ENCODE assay signal across 8 cellular contexts in the genomic region with DNA sequence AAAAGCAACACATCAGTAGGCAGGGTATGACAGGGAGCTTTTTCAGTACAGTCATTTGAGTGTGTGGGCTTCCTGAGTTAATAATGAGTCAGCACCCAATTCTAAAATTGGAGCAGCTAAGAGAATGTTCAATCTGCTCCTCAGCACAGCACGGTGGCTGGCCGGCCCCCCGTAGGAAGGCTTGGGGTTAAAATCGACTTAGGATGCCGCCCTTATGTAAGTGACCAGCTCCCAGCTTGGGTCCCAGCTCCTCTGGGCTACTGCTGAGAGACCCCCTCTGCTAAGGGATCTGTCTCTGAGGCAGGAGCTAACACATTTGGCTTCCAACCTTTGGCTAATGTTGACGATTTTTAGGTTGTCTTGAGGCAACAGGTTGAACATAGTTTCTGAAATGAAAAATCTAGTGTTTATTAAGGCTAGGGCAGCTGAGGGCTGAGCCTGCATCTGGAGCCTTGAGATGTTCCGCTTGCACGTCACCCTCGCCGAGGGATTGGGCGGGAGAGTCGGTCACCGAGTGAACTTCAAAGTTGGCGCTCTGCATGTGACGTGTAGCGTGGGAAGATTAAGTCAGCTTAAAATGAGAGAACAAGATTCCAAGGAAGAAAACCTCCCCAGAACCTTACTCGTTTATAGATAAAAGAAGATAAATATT.
DNase-seq lines count a peak whose midpoint lies in the region; ATAC-seq and TF ChIP-seq lines count a peak whose summit lies in the region.
"Not testable (repeated sequence)": the region's sequence is repeated elsewhere in the genome, so short reads cannot be mapped to it uniquely, and the experiment has no call there.

No MANE protein-coding gene starts in this region.

- H2BK120ac ChIP-seq in mesendoderm (ENCODE audit: low read depth, low read length): not testable (repeated sequence)

- H3F3A ChIP-seq in PC-3 (ENCODE audit: low read length, unreplicated experiment): not testable (repeated sequence)

- H3K79me1 ChIP-seq in mesendoderm (ENCODE audit: low read length): not testable (repeated sequence)

- TF ChIP-seq CTCF in GM12864 (IDR thresholded peaks at IDR 0.05; ENCODE audit: low read depth, low read length, missing control alignments); PC-3 (conservative IDR thresholded peaks at IDR 0.05; ENCODE audit: low read depth, low read length); stomach (IDR thresholded peaks at IDR 0.05): not testable (repeated sequence)

- H3K27me3 ChIP-seq in PC-3 (ENCODE audit: low read length); mesendoderm (ENCODE audit: insufficient read depth, low read length, poor library complexity); stomach: not testable (repeated sequence)

- not testable (repeated sequence) for H3K27me3 Mint-ChIP-seq in activated T-cell treated with anti-CD3 and anti-CD28 coated beads, Interleukin-2, amount 50 U/mL, for 72 hours (ENCODE audit: low read depth)

- not testable (repeated sequence) for H3K9me3 Mint-ChIP-seq in activated T-cell treated with anti-CD3 and anti-CD28 coated beads, Interleukin-2, amount 50 U/mL, for 72 hours

- BruUV-seq in PC-3 (replicated peaks; lab: Mats Ljungman, UMichigan): TSS peak; percentile 54

- intact Hi-C loops in PC-3 (cut with micrococcal nuclease); stomach (cut with DNase I; ENCODE audit: low total_unique reads): not testable (repeated sequence)

- H3K4me2 ChIP-seq in PC-3 (ENCODE audit: low read length): peak overlapping the region; percentile 82
- not testable (repeated sequence) for H3K4me2 ChIP-seq in mesendoderm (ENCODE audit: low read length)

- H2AK5ac ChIP-seq in mesendoderm (ENCODE audit: low read length): not testable (repeated sequence)

- H3K4me3 Mint-ChIP-seq in activated T-cell treated with anti-CD3 and anti-CD28 coated beads, Interleukin-2, amount 50 U/mL, for 72 hours: peak overlapping the region; percentile 73 to 93

- H2BK5ac ChIP-seq in mesendoderm (ENCODE audit: low read length): not testable (repeated sequence)

- H3K36me3 ChIP-seq in PC-3 (ENCODE audit: low read depth, low read length); mesendoderm (ENCODE audit: control insufficient read depth, insufficient read depth, low read length); stomach: not testable (repeated sequence)

- POLR2A ChIA-PET in PC-3 (lab: Charles Lee; ENCODE audit: unreplicated experiment): not testable (repeated sequence)

- H3K27ac ChIP-seq in PC-3 (ENCODE audit: low read length): peak overlapping the region; percentile 83
- H3K27ac ChIP-seq in mesendoderm (ENCODE audit: low read depth, low read length): not testable (repeated sequence)
- H3K27ac ChIP-seq in stomach: peak overlapping the region in 4 of 5 donors; percentile 65 to 82 (median 79)

- not testable (repeated sequence) for H2BK15ac ChIP-seq in mesendoderm (replicated peaks; ENCODE audit: low read depth)

- H3K9me3 ChIP-seq in PC-3 (ENCODE audit: low read length); stomach: not testable (repeated sequence)

- CTCF ChIA-PET in PC-3 (lab: Charles Lee): not testable (repeated sequence)

- H3K4me1 ChIP-seq in PC-3 (ENCODE audit: insufficient read depth, low read length): peaks cover 20% of the 10 kb centered on the region
- not testable (repeated sequence) for H3K4me1 ChIP-seq in mesendoderm (ENCODE audit: control insufficient read depth, low read depth, low read length); stomach

- H3K36me3 Mint-ChIP-seq in activated T-cell treated with anti-CD3 and anti-CD28 coated beads, Interleukin-2, amount 50 U/mL, for 72 hours (ENCODE audit: insufficient read depth in 2 of 2): not testable (repeated sequence)

- H3K9ac ChIP-seq in PC-3 (ENCODE audit: low read length): peak overlapping the region; percentile 73
- not testable (repeated sequence) for H3K9ac ChIP-seq in mesendoderm (ENCODE audit: low read length)

- H3K4me3 ChIP-seq in GM12864 (ENCODE audit: low read depth, low read length) (peak overlapping the region; percentile 58), PC-3 (ENCODE audit: low read length) (peak overlapping the region; percentile 71), stomach (peak overlapping the region in 3 of 4 donors; percentile 15 to 22 (median 21))
- H3K4me3 ChIP-seq in mesendoderm (ENCODE audit: low read length): not testable (repeated sequence)

- TF ChIP-seq POLR2A in erythroblast (IDR thresholded peaks at IDR 0.05; ENCODE audit: low read length): peak; percentile 44
- TF ChIP-seq POLR2A in stomach (IDR thresholded peaks at IDR 0.05): not testable (repeated sequence)

- ATAC-seq in GM21528 (IDR thresholded peaks at IDR 0.05; ENCODE audit: low FRiP score, unreplicated experiment) (peak; percentile 63), HG03108 (IDR thresholded peaks at IDR 0.05; ENCODE audit: unreplicated experiment) (peak; percentile 60), PC-3 (peak; percentile 55)
- ATAC-seq in activated T-cell treated with anti-CD3 and anti-CD28 coated beads, Interleukin-2, amount 50 U/mL, for 72 hours (replicated peaks in 1 of 2): peak; percentile 73 to 76

- not testable (repeated sequence) for H4K8ac ChIP-seq in mesendoderm (ENCODE audit: low read depth, low read length)

- not testable (repeated sequence) for H2AFZ ChIP-seq in PC-3 (ENCODE audit: low read length)

- H3K23ac ChIP-seq in mesendoderm (ENCODE audit: low read length): not testable (repeated sequence)

- no CpG with 5 or more reads among the region's 17 CpGs for WGBS in mesendoderm (ENCODE audit: extremely low coverage, insufficient coverage, low lambda C conversion rate)
- 42 to 69% (median 65%) methylated on average over 6 to 10 of the region's 17 CpGs for WGBS in stomach, 5 donors

- H3K27ac Mint-ChIP-seq in activated T-cell treated with anti-CD3 and anti-CD28 coated beads, Interleukin-2, amount 50 U/mL, for 72 hours: peak overlapping the region; percentile 99

- peak overlapping the region; percentile 22 for H3K56ac ChIP-seq in mesendoderm (ENCODE audit: low read length)

- DNase-seq in GM12864 (ENCODE audit: low read depth); PC-3; erythroblast (lab: John Stamatoyannopoulos, UW); stomach: not testable (repeated sequence)
- peak in 1 of 2 donors; percentile 31 for DNase-seq in activated T-cell treated with anti-CD3 and anti-CD28 coated beads, Interleukin-2, amount 50 U/mL, for 72 hours
- DNase-seq in mesendoderm: peak; percentile 18

- H3K79me2 ChIP-seq in PC-3 (ENCODE audit: low read length): peaks cover 41% of the 10 kb centered on the region
- H3K79me2 ChIP-seq in mesendoderm (ENCODE audit: control insufficient read depth, insufficient read depth, low read length): not testable (repeated sequence)

- not testable (repeated sequence) for H3K9me2 ChIP-seq in PC-3 (replicated peaks; ENCODE audit: low read length)

- H4K5ac ChIP-seq in mesendoderm (ENCODE audit: low read length): not testable (repeated sequence)

- not testable (repeated sequence) for H3K4ac ChIP-seq in mesendoderm (ENCODE audit: low read depth, low read length)

- H3K4me1 Mint-ChIP-seq in activated T-cell treated with anti-CD3 and anti-CD28 coated beads, Interleukin-2, amount 50 U/mL, for 72 hours (ENCODE audit: low read depth): peaks cover 16% of the 10 kb centered on the region

- not testable (repeated sequence) for H3K18ac ChIP-seq in mesendoderm (ENCODE audit: low read length)

- H4K20me1 ChIP-seq in PC-3 (ENCODE audit: low read length): not testable (repeated sequence)

- TF ChIP-seq EP300 in stomach (IDR thresholded peaks at IDR 0.05): not testable (repeated sequence)
